Comparison of ENCODE assay signal across 1 cellular context in the genomic region with DNA sequence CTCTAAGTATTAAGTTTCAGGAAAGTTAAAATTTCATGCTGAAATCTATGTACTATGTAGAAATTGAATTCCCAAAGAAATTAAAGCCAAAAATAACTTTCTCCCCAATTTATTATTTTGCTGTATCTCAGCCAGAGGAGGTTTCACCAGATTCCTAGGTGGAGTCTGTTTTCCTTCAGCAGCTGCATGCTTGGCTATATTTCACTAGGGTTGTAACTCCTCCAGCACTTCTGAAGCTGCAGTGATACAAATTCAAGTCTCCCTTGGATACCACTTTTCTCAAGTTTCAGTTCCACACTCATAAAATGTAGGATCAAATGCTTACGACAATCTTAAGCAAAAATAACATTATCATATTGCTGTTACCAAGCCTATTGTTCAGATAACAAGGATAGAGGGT.
TF ChIP-seq lines count a peak whose summit lies in the region.

No MANE protein-coding gene starts in this region.

TF ChIP-seq in A549, 52 proteins besides CTCF, POLR2A, EP300 and RAD21 (continued from another document):
- TF ChIP-seq RCOR1 (IDR thresholded peaks at IDR 0.05; ENCODE audit: low read depth, low read length) (no peak), ZNF302 (CRISPR knock-in tag; IDR thresholded peaks at IDR 0.05) (no peak), BHLHE40 (IDR thresholded peaks at IDR 0.05; ENCODE audit: low read depth, low read length) (no peak), MAFK (IDR thresholded peaks at IDR 0.05; ENCODE audit: partially characterized antibody) (no peak), FOXS1 (CRISPR knock-in tag; IDR thresholded peaks at IDR 0.05) (no peak)
TF ChIP-seq in A549: peak in this region for 0.
